ENCODE assay signal across 1 cellular context in the genomic region with DNA sequence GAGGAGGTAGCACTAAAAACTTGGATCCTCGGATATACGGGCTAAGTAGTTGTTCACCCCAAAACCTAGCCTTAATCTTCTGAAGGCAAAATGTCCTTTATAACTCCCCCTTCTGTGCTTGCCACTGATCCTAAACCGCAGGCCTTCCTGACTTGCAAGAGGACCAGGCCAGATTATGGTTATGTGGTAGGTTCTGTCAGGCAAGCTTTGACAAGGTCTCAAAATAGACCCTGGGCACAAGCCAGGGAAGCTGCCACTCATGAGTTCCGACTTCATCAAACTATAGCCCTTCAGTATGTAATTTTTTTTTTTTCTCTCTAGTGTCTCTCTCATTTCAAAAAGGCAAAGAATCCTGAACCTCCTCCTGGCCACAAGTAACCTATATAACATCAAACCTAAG.
A peak's percentile ranks its signal among the peaks of the same experiment; 100 is the strongest.
TF ChIP-seq lines count a peak whose summit lies in the region.

No MANE protein-coding gene starts in this region.

TF ChIP-seq in SK-N-SH, 30 proteins besides CTCF, POLR2A, EP300 and RAD21 (continued from another document):
- TF ChIP-seq, protein P1, sequence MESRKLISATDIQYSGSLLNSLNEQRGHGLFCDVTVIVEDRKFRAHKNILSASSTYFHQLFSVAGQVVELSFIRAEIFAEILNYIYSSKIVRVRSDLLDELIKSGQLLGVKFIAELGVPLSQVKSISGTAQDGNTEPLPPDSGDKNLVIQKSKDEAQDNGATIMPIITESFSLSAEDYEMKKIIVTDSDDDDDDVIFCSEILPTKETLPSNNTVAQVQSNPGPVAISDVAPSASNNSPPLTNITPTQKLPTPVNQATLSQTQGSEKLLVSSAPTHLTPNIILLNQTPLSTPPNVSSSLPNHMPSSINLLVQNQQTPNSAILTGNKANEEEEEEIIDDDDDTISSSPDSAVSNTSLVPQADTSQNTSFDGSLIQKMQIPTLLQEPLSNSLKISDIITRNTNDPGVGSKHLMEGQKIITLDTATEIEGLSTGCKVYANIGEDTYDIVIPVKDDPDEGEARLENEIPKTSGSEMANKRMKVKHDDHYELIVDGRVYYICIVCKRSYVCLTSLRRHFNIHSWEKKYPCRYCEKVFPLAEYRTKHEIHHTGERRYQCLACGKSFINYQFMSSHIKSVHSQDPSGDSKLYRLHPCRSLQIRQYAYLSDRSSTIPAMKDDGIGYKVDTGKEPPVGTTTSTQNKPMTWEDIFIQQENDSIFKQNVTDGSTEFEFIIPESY (IDR thresholded peaks at IDR 0.05; ENCODE audit: borderline replicate concordance, low read depth) = no peak
- TF ChIP-seq, protein P2, sequence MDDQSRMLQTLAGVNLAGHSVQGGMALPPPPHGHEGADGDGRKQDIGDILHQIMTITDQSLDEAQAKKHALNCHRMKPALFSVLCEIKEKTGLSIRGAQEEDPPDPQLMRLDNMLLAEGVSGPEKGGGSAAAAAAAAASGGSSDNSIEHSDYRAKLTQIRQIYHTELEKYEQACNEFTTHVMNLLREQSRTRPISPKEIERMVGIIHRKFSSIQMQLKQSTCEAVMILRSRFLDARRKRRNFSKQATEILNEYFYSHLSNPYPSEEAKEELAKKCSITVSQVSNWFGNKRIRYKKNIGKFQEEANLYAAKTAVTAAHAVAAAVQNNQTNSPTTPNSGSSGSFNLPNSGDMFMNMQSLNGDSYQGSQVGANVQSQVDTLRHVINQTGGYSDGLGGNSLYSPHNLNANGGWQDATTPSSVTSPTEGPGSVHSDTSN (IDR thresholded peaks at IDR 0.05) = peak; percentile 29; the same call in 1 of the 2 replicates
- no peak for TF ChIP-seq CHD2 (IDR thresholded peaks at IDR 0.05; ENCODE audit: low read length, partially characterized antibody)
